ENCODE assay signal across 22 cellular contexts in the genomic region with DNA sequence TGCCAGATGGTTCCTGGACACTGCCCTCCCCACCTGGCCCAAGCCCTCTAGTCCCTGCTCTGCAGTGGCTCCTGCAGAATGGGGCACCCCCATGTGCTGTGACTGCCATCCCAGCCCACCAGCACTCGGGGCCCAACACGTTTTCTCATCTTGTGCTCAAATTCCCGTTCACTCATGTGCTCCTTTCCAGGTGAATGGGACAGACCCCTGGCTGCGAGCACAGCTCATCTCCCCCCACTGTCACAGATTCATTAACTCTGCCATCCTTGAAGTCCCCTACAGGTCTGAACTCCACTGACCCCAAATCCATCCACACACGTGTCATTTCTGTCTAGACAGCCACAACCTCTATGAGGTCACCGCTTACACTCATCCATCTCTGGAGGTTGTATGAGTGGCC. TPM values are rescaled to one million over a fixed set of nuclear protein-coding genes. Genes with fewer than 3 reads are reported as not detected.
DNase-seq lines count a peak whose midpoint lies in the region; ATAC-seq, FAIRE-seq and TF ChIP-seq lines count a peak whose summit lies in the region.
"Had no signal": no experiment of that assay in that cellular context is flagged by ENCODE, and none has a peak within 500 bp of the region (broad histone marks: within the 10 kb centered on the region; RNA-seq: fewer than 3 reads in every experiment).

No MANE protein-coding gene starts in this region.

- intact Hi-C loops in GM12878 (cut with micrococcal nuclease; ENCODE audit: unreplicated experiment), result no loop called here
- intact Hi-C loops in kidney (cut with DNase I), result no loop called here
- intact Hi-C loops in PC-3 (cut with micrococcal nuclease), result no loop called here

- no peaks in the 10 kb centered on the region for H3F3A ChIP-seq in PC-3 (ENCODE audit: low read length, unreplicated experiment)

- no peaks in the 10 kb centered on the region for H3K4me1 Mint-ChIP-seq in stimulated activated effector memory CD8-positive, alpha-beta T cell treated with anti-CD3 and anti-CD28 coated beads, Interleukin-12 subunit alpha, Interleukin-12 subunit beta, amount 100 ng/mL, for 72 hours
- H3K4me1 Mint-ChIP-seq: CD4-positive, CD25-positive, alpha-beta regulatory T cell; CD8-positive, alpha-beta memory T cell; H9 had no signal

- H3K27ac ChIP-seq in GM12878 (ENCODE audit: control insufficient read depth, insufficient read depth) (no peak overlapping the region), kidney (ENCODE audit: low read depth in 2 of 2, low read length in 2 of 2) (no peak overlapping the region), PC-3 (ENCODE audit: low read length) (no peak overlapping the region)

- H3K4me1 ChIP-seq in GM12878 (ENCODE audit: control insufficient read depth, insufficient read depth, low read length), result no peaks in the 10 kb centered on the region
- no peaks in the 10 kb centered on the region for H3K4me1 ChIP-seq in kidney (ENCODE audit: control insufficient read depth in 1 of 2, insufficient read depth in 1 of 2, low read depth in 1 of 2, low read length in 2 of 2)
- H3K4me1 ChIP-seq in PC-3 (ENCODE audit: insufficient read depth, low read length), result no peaks in the 10 kb centered on the region
- H3K4me1 ChIP-seq: BE2C had no signal

- SMC1A ChIA-PET in GM12878 (lab: Charles Lee; ENCODE audit: uncharacterized antibody, unreplicated experiment), result no interaction called here

- no peak for TF ChIP-seq RAD21 in GM12878 (IDR thresholded peaks at IDR 0.05; ENCODE audit: insufficient read depth, low read depth, low read length)

- H3K4me3 Mint-ChIP-seq in stimulated activated effector memory CD8-positive, alpha-beta T cell treated with anti-CD3 and anti-CD28 coated beads, Interleukin-12 subunit alpha, Interleukin-12 subunit beta, amount 100 ng/mL, for 72 hours, result no peak overlapping the region
- H3K4me3 Mint-ChIP-seq: CD4-positive, CD25-positive, alpha-beta regulatory T cell; CD8-positive, alpha-beta memory T cell; H9 had no signal

- 9% methylated on average over 6 of the region's 6 CpGs for WGBS in GM12878 (ENCODE audit: insufficient coverage, insufficient replicate concordance, low lambda C conversion rate, missing lambda C conversion rate)

- no peak for DNase-seq in GM12878 (ENCODE audit: low read depth, low spot score)
- peak; percentile 15 for DNase-seq in kidney
- no peak for DNase-seq in stimulated activated effector memory CD8-positive, alpha-beta T cell treated with anti-CD3 and anti-CD28 coated beads, Interleukin-12 subunit alpha, Interleukin-12 subunit beta, amount 100 ng/mL, for 72 hours (ENCODE audit: low spot score in 2 of 2)
- DNase-seq in PC-3, result no peak
- DNase-seq: ACHN; BE2C; C1 segment of cervical spinal cord; CD4-positive, CD25-positive, alpha-beta regulatory T cell; CD8-positive, alpha-beta memory T cell; COR-L47; DMS 273 treated with DMSO at 0.1 percent for 48 hours; DMS53; H9; IMR-90 had no signal

- no peak overlapping the region for H3K27ac Mint-ChIP-seq in stimulated activated effector memory CD8-positive, alpha-beta T cell treated with anti-CD3 and anti-CD28 coated beads, Interleukin-12 subunit alpha, Interleukin-12 subunit beta, amount 100 ng/mL, for 72 hours
- H3K27ac Mint-ChIP-seq: CD4-positive, CD25-positive, alpha-beta regulatory T cell; CD8-positive, alpha-beta memory T cell; H9 had no signal

- H3K4me3 ChIP-seq in GM12878 (no peak overlapping the region), kidney (ENCODE audit: low read length in 2 of 2) (no peak overlapping the region), PC-3 (ENCODE audit: low read length) (no peak overlapping the region)
- H3K4me3 ChIP-seq: K562 had no signal

- no peak overlapping the region for H2AFZ ChIP-seq in GM12878 (ENCODE audit: control insufficient read depth, low read depth, low read length)
- no peak overlapping the region for H2AFZ ChIP-seq in PC-3 (ENCODE audit: low read length)

- no peaks in the 10 kb centered on the region for H3K79me2 ChIP-seq in GM12878 (ENCODE audit: control insufficient read depth, insufficient read depth, low read length)
- H3K79me2 ChIP-seq in PC-3 (ENCODE audit: low read length), result no peaks in the 10 kb centered on the region

- no peaks in the 10 kb centered on the region for H3K9me2 ChIP-seq in PC-3 (replicated peaks; ENCODE audit: low read length)

- FAIRE-seq in GM12878 (lab: Jason Lieb, UNC) (no peak), kidney (lab: Jason Lieb, UNC) (no peak)
- FAIRE-seq: A204.1, G401.6, GM19239, H1, HTR-8/SVneo, K562 had no signal

- no peaks in the 10 kb centered on the region for H3K36me3 ChIP-seq in GM12878 (ENCODE audit: control insufficient read depth in 2 of 2, insufficient read depth in 2 of 2, low read length in 1 of 2)
- H3K36me3 ChIP-seq in kidney (ENCODE audit: control insufficient read depth in 1 of 2, insufficient read depth in 2 of 2, low read length in 2 of 2), result no peaks in the 10 kb centered on the region
- H3K36me3 ChIP-seq in PC-3 (ENCODE audit: low read depth, low read length), result no peaks in the 10 kb centered on the region
- H3K36me3 ChIP-seq: BE2C had no signal

- H3K9ac ChIP-seq in GM12878 (ENCODE audit: control insufficient read depth, insufficient read depth, low read length) (no peak overlapping the region), kidney (ENCODE audit: low read length in 2 of 2) (no peak overlapping the region), PC-3 (ENCODE audit: low read length) (no peak overlapping the region)

- no peak for TF ChIP-seq POLR2A in GM12878 (IDR thresholded peaks at IDR 0.05; ENCODE audit: low read depth, low read length)

- H3K9me3 Mint-ChIP-seq in stimulated activated effector memory CD8-positive, alpha-beta T cell treated with anti-CD3 and anti-CD28 coated beads, Interleukin-12 subunit alpha, Interleukin-12 subunit beta, amount 100 ng/mL, for 72 hours, result no peaks in the 10 kb centered on the region

- TF ChIP-seq CTCF in GM12878 (IDR thresholded peaks at IDR 0.05 in 2 of 3, conservative IDR thresholded peaks at IDR 0.05 in 1 of 3; ENCODE audit: control insufficient read depth in 2 of 3, extremely low read depth in 1 of 3, insufficient read depth in 1 of 3, low read depth in 3 of 3, low read length in 3 of 3), result no peak
- no peak for TF ChIP-seq CTCF in kidney (IDR thresholded peaks at IDR 0.05; ENCODE audit: borderline replicate concordance, extremely low read depth, insufficient read depth)
- no peak for TF ChIP-seq CTCF in PC-3 (conservative IDR thresholded peaks at IDR 0.05; ENCODE audit: low read depth, low read length)

- ATAC-seq in GM12878 (no peak), HG03159 (IDR thresholded peaks at IDR 0.05; ENCODE audit: unreplicated experiment) (no peak), PC-3 (no peak), HG02798 (IDR thresholded peaks at IDR 0.05; ENCODE audit: poor library complexity, unreplicated experiment) (no peak)
- ATAC-seq in stimulated activated effector memory CD8-positive, alpha-beta T cell treated with anti-CD3 and anti-CD28 coated beads, Interleukin-12 subunit alpha, Interleukin-12 subunit beta, amount 100 ng/mL, for 72 hours, result peak; percentile 9
- ATAC-seq: K562 had no signal

- CTCF ChIA-PET in GM12878 (lab: Yijun Ruan, JAX) (interaction anchor here (1.0 kb wide), 1 partner anchor 11 kb away, joined by 3 read pairs; no protein-coding TSS in a partner anchor), PC-3 (lab: Charles Lee) (no interaction called here)

- RAD21 ChIA-PET in GM12878 (lab: Charles Lee; ENCODE audit: unreplicated experiment), result no interaction called here

- H4K20me1 ChIP-seq in GM12878 (ENCODE audit: control insufficient read depth, insufficient read depth) (no peaks in the 10 kb centered on the region), PC-3 (ENCODE audit: low read length) (no peaks in the 10 kb centered on the region)

- POLR2A ChIA-PET in GM12878 (lab: Charles Lee), result no interaction called here
- POLR2A ChIA-PET in PC-3 (lab: Charles Lee; ENCODE audit: unreplicated experiment), result no interaction called here

- no peaks in the 10 kb centered on the region for H3K27me3 ChIP-seq in GM12878 (replicated peaks in 1 of 2; ENCODE audit: control insufficient read depth in 2 of 2, insufficient read depth in 2 of 2, low read length in 1 of 2)
- H3K27me3 ChIP-seq in PC-3 (ENCODE audit: low read length), result no peaks in the 10 kb centered on the region
- H3K27me3 ChIP-seq: BE2C had no signal

- BruUV-seq in GM12878 (replicated peaks; lab: Mats Ljungman, UMichigan) (no TSS peak), PC-3 (replicated peaks; lab: Mats Ljungman, UMichigan) (no TSS peak)

- no peak overlapping the region for H3K4me2 ChIP-seq in GM12878 (ENCODE audit: control insufficient read depth, insufficient read depth)
- no peak overlapping the region for H3K4me2 ChIP-seq in PC-3 (ENCODE audit: low read length)

- no peaks in the 10 kb centered on the region for H3K36me3 Mint-ChIP-seq in stimulated activated effector memory CD8-positive, alpha-beta T cell treated with anti-CD3 and anti-CD28 coated beads, Interleukin-12 subunit alpha, Interleukin-12 subunit beta, amount 100 ng/mL, for 72 hours
- H3K36me3 Mint-ChIP-seq: CD4-positive, CD25-positive, alpha-beta regulatory T cell; CD8-positive, alpha-beta memory T cell had no signal

- no peak for TF ChIP-seq EP300 in GM12878 (IDR thresholded peaks at IDR 0.05; ENCODE audit: borderline replicate concordance in 1 of 2, control insufficient read depth in 1 of 2, low read depth in 2 of 2, low read length in 2 of 2)

- H3K9me3 ChIP-seq in GM12878 (replicated peaks; ENCODE audit: control insufficient read depth, insufficient read depth, low read length) (no peaks in the 10 kb centered on the region; the same call in 2 of the 3 replicates), kidney (ENCODE audit: control insufficient read depth in 1 of 2, low read length in 2 of 2) (no peaks in the 10 kb centered on the region), PC-3 (ENCODE audit: low read length) (0 out of 2 replicates have a peak, but pooled peaks cover 8% of the 10 kb centered on the region)

- in situ Hi-C loops in GM12878 (cut with MboI), result no loop called here

RNA-seq across cellular contexts. Expression of a gene that starts 23.6 kb away (rescaled TPM):
- not detected in 2 replicates for total RNA-seq in GM12878 (2013; cell fraction: nucleolus; rRNA removed)
- not detected in 2 replicates for total RNA-seq in GM12878 (2014; rRNA removed)
- not detected in 2 replicates for total RNA-seq in GM12878 (2014; rRNA removed; fragmentation: Illumina TruSeq; extraction: Trizol)
- total RNA-seq in GM12878 (2021), result not detected in 2 replicates
- not detected for polyA plus RNA-seq in GM12878 (2011; ENCODE audit: low read depth)
- 1.6 and 4.5 TPM in 2 replicates for polyA plus RNA-seq in GM12878 (2011; rRNA removed)
- polyA plus RNA-seq in GM12878 (2011; cell fraction: cytosol; rRNA removed), result 4.7 and 7.0 TPM in 2 replicates
- 2.4 TPM in 2 replicates for polyA plus RNA-seq in GM12878 (2011; cell fraction: nucleus; rRNA removed)
- not detected in 2 replicates for polyA plus RNA-seq in GM12878 (2012)
- polyA plus RNA-seq in GM12878 (2014; fragmentation: Illumina TruSeq; extraction: Trizol), result 0.04 TPM in 1 of 2 replicates, not detected in the other
- polyA plus RNA-seq in GM12878 (2014; fragmentation: Nextera tagmentation; extraction: Ambion mirVana), result not detected
- polyA plus RNA-seq in GM12878 (2014; rRNA removed), result 0.29 and 0.36 TPM in 2 replicates
- under 1 TPM; 0.23 to 0.31 TPM for polyA plus RNA-seq in GM12878 (2016; fragmentation: Nextera tagmentation; extraction: Ambion mirVana)
- polyA minus RNA-seq in GM12878 (2011; rRNA and poly(A)+ RNA removed), result 5.1 and 5.8 TPM in 2 replicates
- 1.2 TPM in 1 of 2 replicates, not detected in the other for polyA minus RNA-seq in GM12878 (2011; cell fraction: cytosol; rRNA and poly(A)+ RNA removed)
- 0.36 and 0.67 TPM in 2 replicates for polyA minus RNA-seq in GM12878 (2011; cell fraction: nucleus; rRNA and poly(A)+ RNA removed)
- total RNA-seq in kidney, result not detected
- not detected for polyA plus RNA-seq in kidney (ENCODE audit: insufficient read depth, low read depth, low replicate concordance)
- not detected in 2 replicates for total RNA-seq in PC-3 (2014; rRNA removed)
- total RNA-seq: CD4-positive, CD25-positive, alpha-beta regulatory T cell; CD8-positive, alpha-beta memory T cell; H1; H9; IMR-90 had no signal
- polyA plus RNA-seq: CD4-positive, CD25-positive, alpha-beta regulatory T cell; CD8-positive, alpha-beta memory T cell; H1; IMR-90 had no signal
